In the genomic region with DNA sequence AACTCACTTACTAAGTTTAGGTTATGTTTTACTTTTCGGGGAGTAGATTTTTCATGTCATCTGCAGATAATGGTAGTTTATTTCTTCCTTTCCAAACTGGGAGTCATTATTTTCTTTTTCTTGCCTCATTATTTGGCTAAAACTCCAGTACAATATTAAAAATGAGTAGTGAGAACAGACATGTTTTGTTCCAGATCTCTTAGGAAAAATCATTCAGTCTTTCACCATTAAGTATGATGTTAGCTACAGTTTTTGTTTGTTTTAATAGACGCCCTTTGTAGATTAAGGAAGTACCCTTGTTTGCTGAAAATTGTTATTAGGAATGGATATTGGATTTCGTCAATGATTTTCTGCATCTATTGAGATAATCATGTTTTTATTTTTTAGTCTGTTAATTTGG, we compare ENCODE assay signal across 7 cellular contexts.
"Had no signal": no experiment of that assay in that cellular context is flagged by ENCODE, and none has a peak within 500 bp of the region (broad histone marks: within the 10 kb centered on the region; RNA-seq: fewer than 3 reads in every experiment).

No MANE protein-coding gene starts in this region.

- H3K27ac ChIP-seq: HL-60 had no signal

- FAIRE-seq: HepG2, HTR-8/SVneo, K562 had no signal

- H3K4me3 ChIP-seq: K562 had no signal

- DNase-seq: IMR-90, KBM-7, KG1 had no signal

- ATAC-seq: HepG2, K562 had no signal
